10 cellular contexts compared by ENCODE assay signal in genomic region chr9:86324308-86324707, GRCh38. TPM values are rescaled to one million over a fixed set of nuclear protein-coding genes. Genes with fewer than 3 reads are reported as not detected.
A peak's percentile ranks its signal among the peaks of the same experiment; 100 is the strongest.
DNase-seq lines count a peak whose midpoint lies in the region; ATAC-seq and TF ChIP-seq lines count a peak whose summit lies in the region.
"Had no signal": no experiment of that assay in that cellular context is flagged by ENCODE, and none has a peak within 500 bp of the region (broad histone marks: within the 10 kb centered on the region; RNA-seq: fewer than 3 reads in every experiment).

No MANE protein-coding gene starts in this region.

- 84 to 100% methylated on average over 2 of the region's 2 CpGs for WGBS in body of pancreas, 2 donors

- DNase-seq in GM13976 (ENCODE audit: low spot score), result peak; percentile 27
- DNase-seq in astrocyte of the spinal cord (ENCODE audit: low read depth, low spot score), result peak; percentile 59
- DNase-seq in glomerular visceral epithelial cell (ENCODE audit: extremely low spot score), result no peak
- no peak for DNase-seq in cerebellum (ENCODE audit: low spot score)
- no peak for DNase-seq in NCI-H524 treated with DMSO at 0.1 percent for 48 hours (lab: John Stamatoyannopoulos, UW)
- no peak for DNase-seq in body of pancreas
- DNase-seq: COR-L47, NCI-H1694 had no signal

- intact Hi-C loops in body of pancreas (cut with DNase I), result no loop called here

- H3K27ac ChIP-seq in neutrophil (peak overlapping the region; percentile 11), body of pancreas (no peak overlapping the region)

- in situ Hi-C loops in GM13976 (cut with MboI; ENCODE audit: low sequenced_read_pairs, unreplicated experiment) (no loop called here), astrocyte of the spinal cord (cut with HindIII; ENCODE audit: low sequenced_read_pairs) (no loop called here)

- no peak overlapping the region for H3K4me3 ChIP-seq in astrocyte of the spinal cord (ENCODE audit: low read depth, low read length)
- H3K4me3 ChIP-seq in neutrophil (ENCODE audit: low read depth in 1 of 2, low read length in 1 of 2), result no peak overlapping the region
- no peak overlapping the region for H3K4me3 ChIP-seq in body of pancreas

- H3K36me3 ChIP-seq in neutrophil, result peaks cover 100% of the 10 kb centered on the region
- peaks cover 0 to 42% of the 10 kb centered on the region in 2 donors for H3K36me3 ChIP-seq in body of pancreas (replicated peaks in 1 of 2; ENCODE audit: insufficient read depth in 1 of 2, low read depth in 2 of 2)

- H3K4me1 ChIP-seq in neutrophil (ENCODE audit: control insufficient read depth in 1 of 2, insufficient read depth in 1 of 2, low read depth in 1 of 2, low read length in 1 of 2), result no peaks in the 10 kb centered on the region
- H3K4me1 ChIP-seq in body of pancreas, result no peaks in the 10 kb centered on the region

- no peak for TF ChIP-seq POLR2A in body of pancreas (IDR thresholded peaks at IDR 0.05)

- H3K9me3 ChIP-seq in neutrophil (no peaks in the 10 kb centered on the region), body of pancreas (no peaks in the 10 kb centered on the region)

- TF ChIP-seq CTCF in GM13976 (IDR thresholded peaks at IDR 0.05; ENCODE audit: borderline replicate concordance, control extremely low read depth, extremely low read depth, insufficient read depth, missing control alignments) (no peak), astrocyte of the spinal cord (IDR thresholded peaks at IDR 0.05; ENCODE audit: low read depth, low read length) (no peak), neutrophil (IDR thresholded peaks at IDR 0.05) (no peak), body of pancreas (IDR thresholded peaks at IDR 0.05) (no peak)

- no peaks in the 10 kb centered on the region for H3K27me3 ChIP-seq in neutrophil
- H3K27me3 ChIP-seq in body of pancreas, result no peaks in the 10 kb centered on the region

- ATAC-seq in HG02884 (IDR thresholded peaks at IDR 0.05; ENCODE audit: unreplicated experiment), result peak; percentile 75
- ATAC-seq in body of pancreas, result no peak

RNA-seq across cellular contexts. Expression of gene TUT7, which starts 29.9 kb away (rescaled TPM):
- total RNA-seq in cerebellum (34.4 TPM), body of pancreas (10 to 100 TPM; 24.4 to 60.3 TPM)

RNA-seq across cellular contexts. Expression of gene ISCA1, which starts 42.0 kb away (rescaled TPM):
- 55.4 TPM for total RNA-seq in cerebellum
- total RNA-seq in body of pancreas, result 10 to 100 TPM; 19.4 to 21.0 TPM

Comparison
In these comparisons a context has a peak if more than half of its experiments do, and no peak if none do; other contexts are left out.
1. DNase-seq: peak in GM13976 (single experiment) and astrocyte of the spinal cord (single experiment); none in glomerular visceral epithelial cell (single experiment), cerebellum (single experiment), NCI-H524 treated with DMSO at 0.1 percent for 48 hours (single experiment) and body of pancreas (0 of 4).